In the genomic region with DNA sequence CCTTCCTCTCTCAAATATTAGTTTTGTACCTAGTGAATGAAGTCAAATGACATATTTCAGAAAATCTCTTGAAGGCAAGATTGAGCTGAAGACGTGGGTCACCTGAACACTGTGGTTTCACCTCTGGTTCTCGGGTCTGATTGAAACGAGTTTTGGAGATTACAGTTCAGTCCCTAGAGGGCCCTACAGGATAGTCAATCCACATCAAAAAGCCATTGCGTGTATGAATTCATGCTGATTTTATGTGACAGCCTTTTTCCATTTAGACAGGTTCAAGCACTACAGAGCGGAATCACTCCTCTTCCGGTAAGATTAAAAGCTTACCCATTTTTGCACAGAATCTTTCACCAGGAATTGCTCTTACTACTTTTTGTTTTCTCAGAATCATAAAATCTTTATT, we compare ENCODE assay signal across 9 cellular contexts.
A peak's percentile ranks its signal among the peaks of the same experiment; 100 is the strongest.
DNase-seq lines count a peak whose midpoint lies in the region; ATAC-seq and TF ChIP-seq lines count a peak whose summit lies in the region.
"Had no signal": no experiment of that assay in that cellular context is flagged by ENCODE, and none has a peak within 500 bp of the region (broad histone marks: within the 10 kb centered on the region; RNA-seq: fewer than 3 reads in every experiment).

No MANE protein-coding gene starts in this region.

- H2BK15ac ChIP-seq in IMR-90 (ENCODE audit: low read depth, low read length): no peak overlapping the region
- no peak overlapping the region for H2BK15ac ChIP-seq in mesendoderm (replicated peaks; ENCODE audit: low read depth)

- ATAC-seq in IMR-90 (ENCODE audit: low read depth) (no peak), HG03442 (IDR thresholded peaks at IDR 0.05; ENCODE audit: unreplicated experiment) (no peak)
- ATAC-seq in activated naive CD8-positive, alpha-beta T cell treated with anti-CD3 and anti-CD28 coated beads, Interleukin-2, amount 10 ng/mL, durations not matched to agents 7 days and 5 days (ENCODE audit: low read depth): peak; percentile 33

- H3K4me1 Mint-ChIP-seq in activated naive CD8-positive, alpha-beta T cell treated with anti-CD3 and anti-CD28 coated beads, Interleukin-2, amount 10 ng/mL, durations not matched to agents 7 days and 5 days: peaks cover 2% of the 10 kb centered on the region
- H3K4me1 Mint-ChIP-seq: memory B cell had no signal

- H3K4me1 ChIP-seq in IMR-90 (ENCODE audit: control insufficient read depth, insufficient read depth, low read length) (no peaks in the 10 kb centered on the region), mesendoderm (ENCODE audit: control insufficient read depth, low read depth, low read length) (peaks cover 7% of the 10 kb centered on the region), stomach (no peaks in the 10 kb centered on the region)

- DNase-seq in EH (ENCODE audit: low read depth): peak; percentile 21
- DNase-seq in IMR-90: peak; percentile 8
- no peak for DNase-seq in activated naive CD8-positive, alpha-beta T cell treated with anti-CD3 and anti-CD28 coated beads, Interleukin-2, amount 10 ng/mL, durations not matched to agents 7 days and 5 days
- peak; percentile 55 for DNase-seq in mesendoderm
- no peak for DNase-seq in NCI-H2227 (lab: John Stamatoyannopoulos, UW; ENCODE audit: unreplicated experiment)
- no peak for DNase-seq in stomach
- DNase-seq in inferior parietal cortex (ENCODE audit: extremely low spot score): no peak

- no peaks in the 10 kb centered on the region for H3K36me3 Mint-ChIP-seq in activated naive CD8-positive, alpha-beta T cell treated with anti-CD3 and anti-CD28 coated beads, Interleukin-2, amount 10 ng/mL, durations not matched to agents 7 days and 5 days
- H3K36me3 Mint-ChIP-seq: memory B cell had no signal

- H2BK5ac ChIP-seq in IMR-90 (ENCODE audit: low read depth, low read length, poor library complexity, severe bottlenecking) (no peak overlapping the region), mesendoderm (ENCODE audit: low read length) (no peak overlapping the region)

- TF ChIP-seq EP300 in stomach (IDR thresholded peaks at IDR 0.05): no peak

- H3K27me3 ChIP-seq in IMR-90 (ENCODE audit: control insufficient read depth, insufficient read depth, low read length) (peaks cover 21% of the 10 kb centered on the region), mesendoderm (ENCODE audit: insufficient read depth, low read length, poor library complexity) (no peaks in the 10 kb centered on the region), stomach (peaks cover 0 to 12% (median 0%) of the 10 kb centered on the region in 3 donors)

- H3K79me1 ChIP-seq in IMR-90 (ENCODE audit: low read depth in 1 of 2, low read length in 2 of 2) (no peaks in the 10 kb centered on the region), mesendoderm (ENCODE audit: low read length) (no peaks in the 10 kb centered on the region)

- no peaks in the 10 kb centered on the region for H3K9me3 ChIP-seq in IMR-90 (ENCODE audit: control insufficient read depth, insufficient read depth, low read length)
- H3K9me3 ChIP-seq in stomach: no peaks in the 10 kb centered on the region

- H4K5ac ChIP-seq in IMR-90 (ENCODE audit: low read depth, low read length) (no peak overlapping the region), mesendoderm (ENCODE audit: low read length) (no peak overlapping the region)

- CTCF ChIA-PET in IMR-90 (lab: Yijun Ruan, JAX): interaction anchor here (1.0 kb wide), 1 partner anchor 12 kb away, joined by 3 read pairs; no protein-coding TSS in a partner anchor

- H4K91ac ChIP-seq in IMR-90 (ENCODE audit: insufficient read depth, low read depth, low read length): no peak overlapping the region

- WGBS in IMR-90 (ENCODE audit: extremely low coverage in 2 of 2, insufficient read length in 1 of 2), 2 experiments: 53% methylated on average over 4 of the region's 6 CpGs; no CpG with 5 or more reads in 1 of the 2 experiments
- WGBS in mesendoderm (ENCODE audit: extremely low coverage, insufficient coverage, low lambda C conversion rate): no CpG with 5 or more reads among the region's 6 CpGs
- WGBS in stomach, 5 donors: 25 to 43% (median 40%) methylated on average over 6 of the region's 6 CpGs

- H3K4me2 ChIP-seq in IMR-90 (ENCODE audit: low read depth, low read length) (no peak overlapping the region), mesendoderm (ENCODE audit: low read length) (no peak overlapping the region)

- no peak overlapping the region for H3K4ac ChIP-seq in IMR-90 (ENCODE audit: low read depth, low read length)
- H3K4ac ChIP-seq in mesendoderm (ENCODE audit: low read depth, low read length): no peak overlapping the region

- no peak overlapping the region for H2BK120ac ChIP-seq in IMR-90 (ENCODE audit: low read depth, low read length)
- no peak overlapping the region for H2BK120ac ChIP-seq in mesendoderm (ENCODE audit: low read depth, low read length)

- no peak overlapping the region for H4K8ac ChIP-seq in IMR-90 (ENCODE audit: low read depth in 2 of 2, low read length in 2 of 2)
- no peak overlapping the region for H4K8ac ChIP-seq in mesendoderm (ENCODE audit: low read depth, low read length)

- H3K23ac ChIP-seq in IMR-90 (ENCODE audit: low read depth, low read length): no peak overlapping the region
- no peak overlapping the region for H3K23ac ChIP-seq in mesendoderm (ENCODE audit: low read length)

- in situ Hi-C loops in IMR-90 (cut with MboI; ENCODE audit: low sequenced_read_pairs): no loop called here

- no peak overlapping the region for H3K9ac ChIP-seq in IMR-90 (ENCODE audit: low read depth, low read length)
- H3K9ac ChIP-seq in mesendoderm (ENCODE audit: low read length): no peak overlapping the region

- H3K27ac ChIP-seq in IMR-90 (ENCODE audit: insufficient read depth, low read length) (no peak overlapping the region), mesendoderm (ENCODE audit: low read depth, low read length) (no peak overlapping the region), stomach (no peak overlapping the region)

- H3K9me1 ChIP-seq in IMR-90 (ENCODE audit: insufficient read depth, low read length): no peaks in the 10 kb centered on the region

- H2BK20ac ChIP-seq in IMR-90 (ENCODE audit: low read depth, low read length): no peak overlapping the region

- H3K27me3 Mint-ChIP-seq in activated naive CD8-positive, alpha-beta T cell treated with anti-CD3 and anti-CD28 coated beads, Interleukin-2, amount 10 ng/mL, durations not matched to agents 7 days and 5 days: peaks cover 18% of the 10 kb centered on the region

- H3K4me3 ChIP-seq in IMR-90 (ENCODE audit: insufficient read depth, low read depth, low read length) (no peak overlapping the region), mesendoderm (ENCODE audit: low read length) (no peak overlapping the region), stomach (no peak overlapping the region)

- H3K27ac Mint-ChIP-seq in activated naive CD8-positive, alpha-beta T cell treated with anti-CD3 and anti-CD28 coated beads, Interleukin-2, amount 10 ng/mL, durations not matched to agents 7 days and 5 days: no peak overlapping the region
- H3K27ac Mint-ChIP-seq: memory B cell had no signal

- H3K36me3 ChIP-seq in IMR-90 (ENCODE audit: control insufficient read depth, insufficient read depth, low read length): no peaks in the 10 kb centered on the region
- H3K36me3 ChIP-seq in mesendoderm (ENCODE audit: control insufficient read depth, insufficient read depth, low read length): no peaks in the 10 kb centered on the region
- no peaks in the 10 kb centered on the region for H3K36me3 ChIP-seq in stomach

- H3K9me3 Mint-ChIP-seq in activated naive CD8-positive, alpha-beta T cell treated with anti-CD3 and anti-CD28 coated beads, Interleukin-2, amount 10 ng/mL, durations not matched to agents 7 days and 5 days: no peaks in the 10 kb centered on the region

- TF ChIP-seq POLR2A in IMR-90 (IDR thresholded peaks at IDR 0.05; ENCODE audit: low read depth, low read length): no peak
- no peak for TF ChIP-seq POLR2A in stomach (IDR thresholded peaks at IDR 0.05)

- no peak overlapping the region for H3K4me3 Mint-ChIP-seq in activated naive CD8-positive, alpha-beta T cell treated with anti-CD3 and anti-CD28 coated beads, Interleukin-2, amount 10 ng/mL, durations not matched to agents 7 days and 5 days
- H3K4me3 Mint-ChIP-seq: memory B cell had no signal

- peak; percentile 34; the same call in 1 of the 2 replicates for TF ChIP-seq RAD21 in IMR-90 (IDR thresholded peaks at IDR 0.05; ENCODE audit: low read length)

- no peak overlapping the region for H3K14ac ChIP-seq in IMR-90 (replicated peaks; ENCODE audit: low read depth, low read length)

- H4K20me1 ChIP-seq in IMR-90 (ENCODE audit: insufficient read depth, low read length): no peaks in the 10 kb centered on the region

- H2AFZ ChIP-seq in IMR-90 (replicated peaks; ENCODE audit: low read length, poor library complexity): no peak overlapping the region

- H3K18ac ChIP-seq in IMR-90 (ENCODE audit: low read depth, low read length) (no peak overlapping the region), mesendoderm (ENCODE audit: low read length) (no peak overlapping the region)

- no peaks in the 10 kb centered on the region for H3K79me2 ChIP-seq in mesendoderm (ENCODE audit: control insufficient read depth, insufficient read depth, low read length)

- BruUV-seq in IMR-90 (replicated peaks; lab: Mats Ljungman, UMichigan): no TSS peak

- H2AK5ac ChIP-seq in IMR-90 (ENCODE audit: low read depth, low read length): no peak overlapping the region
- no peak overlapping the region for H2AK5ac ChIP-seq in mesendoderm (ENCODE audit: low read length)

- dilution Hi-C loops in IMR-90 (cut with HindIII; ENCODE audit: low sequenced_read_pairs, unreplicated experiment): no loop called here

- no peak overlapping the region for H3K56ac ChIP-seq in IMR-90 (ENCODE audit: extremely low read depth, insufficient read depth, low read length)
- no peak overlapping the region for H3K56ac ChIP-seq in mesendoderm (ENCODE audit: low read length)

- TF ChIP-seq CTCF in IMR-90 (conservative IDR thresholded peaks at IDR 0.05; ENCODE audit: low read depth, low read length): 0 out of 2 replicates have a peak, but pooled peaks have one; percentile 21
- no peak for TF ChIP-seq CTCF in stomach (IDR thresholded peaks at IDR 0.05)

- POLR2A ChIA-PET in IMR-90 (lab: Charles Lee; ENCODE audit: unreplicated experiment): no interaction called here
- POLR2A ChIA-PET in activated naive CD8-positive, alpha-beta T cell treated with anti-CD3 and anti-CD28 coated beads, Interleukin-2, amount 10 ng/mL, durations not matched to agents 7 days and 5 days (lab: Charles Lee): interaction anchor here (0.6 kb wide), 1 partner anchor 493 kb away, joined by 6 read pairs; no protein-coding TSS in a partner anchor

- intact Hi-C loops in IMR-90 (cut with micrococcal nuclease) (no loop called here), stomach (cut with DNase I; ENCODE audit: low total_unique reads) (no loop called here)

- H2AK9ac ChIP-seq in IMR-90 (replicated peaks; ENCODE audit: low read depth, low read length, poor library complexity): no peak overlapping the region

TF ChIP-seq in IMR-90, 13 proteins besides CTCF, POLR2A, EP300 and RAD21:
- TF ChIP-seq NFE2L2 (IDR thresholded peaks at IDR 0.05; ENCODE audit: low read depth, low read length) (no peak), FOS (IDR thresholded peaks at IDR 0.05; ENCODE audit: low read depth, low read length) (no peak), SMC3 (IDR thresholded peaks at IDR 0.05; ENCODE audit: low read depth, low read length) (no peak), CHD1 (IDR thresholded peaks at IDR 0.05; ENCODE audit: low read depth, low read length) (no peak)

Comparison
In these comparisons a context has a peak if more than half of its experiments do, and no peak if none do; other contexts are left out.
1. DNase-seq: peak in EH (single experiment), IMR-90 (single experiment) and mesendoderm (single experiment); none in activated naive CD8-positive, alpha-beta T cell treated with anti-CD3 and anti-CD28 coated beads, Interleukin-2, amount 10 ng/mL, durations not matched to agents 7 days and 5 days (single experiment), NCI-H2227 (single experiment), stomach (single experiment) and inferior parietal cortex (single experiment).